ENCODE assay signal across 1 cellular context in the genomic region with DNA sequence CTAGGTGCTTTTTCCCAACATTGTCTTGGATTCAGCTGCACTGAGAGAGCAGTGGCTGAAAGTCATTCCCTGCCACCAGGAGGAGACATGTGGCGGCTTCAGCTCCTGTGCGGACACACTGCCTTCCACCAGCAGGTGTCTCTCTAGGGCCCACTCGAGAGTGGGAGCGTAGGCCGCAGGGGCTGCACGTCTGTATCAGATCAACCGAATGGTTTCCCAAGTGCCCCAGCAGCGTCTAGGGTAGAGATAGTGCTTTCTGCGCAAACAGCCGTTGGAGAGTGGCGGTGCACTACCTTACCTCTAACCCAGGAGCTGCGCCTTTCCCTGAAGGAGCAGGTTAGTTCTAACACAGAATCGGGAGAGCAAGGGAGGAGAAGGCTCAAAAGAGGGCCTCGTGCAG.
TF ChIP-seq lines count a peak whose summit lies in the region.

No MANE protein-coding gene starts in this region.

TF ChIP-seq in K562, 482 proteins besides CTCF, POLR2A, EP300 and RAD21 (continued from another document and continues in another):
- TF ChIP-seq, protein P1, sequence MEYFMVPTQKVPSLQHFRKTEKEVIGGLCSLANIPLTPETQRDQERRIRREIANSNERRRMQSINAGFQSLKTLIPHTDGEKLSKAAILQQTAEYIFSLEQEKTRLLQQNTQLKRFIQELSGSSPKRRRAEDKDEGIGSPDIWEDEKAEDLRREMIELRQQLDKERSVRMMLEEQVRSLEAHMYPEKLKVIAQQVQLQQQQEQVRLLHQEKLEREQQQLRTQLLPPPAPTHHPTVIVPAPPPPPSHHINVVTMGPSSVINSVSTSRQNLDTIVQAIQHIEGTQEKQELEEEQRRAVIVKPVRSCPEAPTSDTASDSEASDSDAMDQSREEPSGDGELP (CRISPR knock-in tag; IDR thresholded peaks at IDR 0.05; ENCODE audit: borderline replicate concordance) = peak; percentile 70; the same call in 1 of the 2 replicates
- TF ChIP-seq NRF1 (conservative IDR thresholded peaks at IDR 0.05 in 1 of 2, IDR thresholded peaks at IDR 0.05 in 1 of 2) (peak; percentile 39 to 59; a peak in 3 of 4 replicates), SMARCA4 (IDR thresholded peaks at IDR 0.05) (peak; percentile 37; the same call in 1 of the 2 replicates), ZNF253 (CRISPR knock-in tag; conservative IDR thresholded peaks at IDR 0.05) (no peak), HNRNPUL1 (IDR thresholded peaks at IDR 0.05; ENCODE audit: low read length) (no peak), ZNF785 (CRISPR knock-in tag; IDR thresholded peaks at IDR 0.05) (no peak), CBX1 (IDR thresholded peaks at IDR 0.05; ENCODE audit: low read depth) (peak; percentile 76; the same call in 1 of the 2 replicates), ATF1 (CRISPR knock-in tag; IDR thresholded peaks at IDR 0.05) (no peak), ATF1 (tag; IDR thresholded peaks at IDR 0.05) (peak; percentile 58), HMG20B (CRISPR knock-in tag; IDR thresholded peaks at IDR 0.05) (no peak), ZNF57 (CRISPR knock-in tag; IDR thresholded peaks at IDR 0.05) (no peak), EGR1 (conservative IDR thresholded peaks at IDR 0.05) (peak; percentile 59), FOXP1 (CRISPR knock-in tag; IDR thresholded peaks at IDR 0.05) (0 out of 2 replicates have a peak, but pooled peaks have one; percentile 44), NBN (IDR thresholded peaks at IDR 0.05; ENCODE audit: low read depth) (0 out of 2 replicates have a peak, but pooled peaks have one; percentile 68), TOE1 (IDR thresholded peaks at IDR 0.05; ENCODE audit: borderline replicate concordance) (no peak), TOE1 (CRISPR knock-in tag; IDR thresholded peaks at IDR 0.05; ENCODE audit: borderline replicate concordance, low read depth) (0 out of 2 replicates have a peak, but pooled peaks have one; percentile 31), NR2C2 (CRISPR knock-in tag; IDR thresholded peaks at IDR 0.05) (0 out of 2 replicates have a peak, but pooled peaks have one; percentile 58), NR2C2 (tag; IDR thresholded peaks at IDR 0.05) (no peak), ZNF282 (CRISPR knock-in tag; IDR thresholded peaks at IDR 0.05) (no peak), CBFA2T3 (IDR thresholded peaks at IDR 0.05) (peak; percentile 49; the same call in 1 of the 2 replicates), NCOA1 (IDR thresholded peaks at IDR 0.05; ENCODE audit: low read depth) (no peak), ATF7 (IDR thresholded peaks at IDR 0.05) (peak; percentile 32; the same call in 1 of the 2 replicates), SMC3 (conservative IDR thresholded peaks at IDR 0.05; ENCODE audit: insufficient read depth, low read depth, low read length) (peak; percentile 89), ZZZ3 (IDR thresholded peaks at IDR 0.05) (no peak), SMAD4 (CRISPR knock-in tag; conservative IDR thresholded peaks at IDR 0.05) (0 out of 2 replicates have a peak, but pooled peaks have one; percentile 41), GATA2 (CRISPR knock-in tag; IDR thresholded peaks at IDR 0.05) (peak; percentile 79), SMARCE1 (IDR thresholded peaks at IDR 0.05) (0 out of 2 replicates have a peak, but pooled peaks have one; percentile 11)
- TF ChIP-seq, protein P2, sequence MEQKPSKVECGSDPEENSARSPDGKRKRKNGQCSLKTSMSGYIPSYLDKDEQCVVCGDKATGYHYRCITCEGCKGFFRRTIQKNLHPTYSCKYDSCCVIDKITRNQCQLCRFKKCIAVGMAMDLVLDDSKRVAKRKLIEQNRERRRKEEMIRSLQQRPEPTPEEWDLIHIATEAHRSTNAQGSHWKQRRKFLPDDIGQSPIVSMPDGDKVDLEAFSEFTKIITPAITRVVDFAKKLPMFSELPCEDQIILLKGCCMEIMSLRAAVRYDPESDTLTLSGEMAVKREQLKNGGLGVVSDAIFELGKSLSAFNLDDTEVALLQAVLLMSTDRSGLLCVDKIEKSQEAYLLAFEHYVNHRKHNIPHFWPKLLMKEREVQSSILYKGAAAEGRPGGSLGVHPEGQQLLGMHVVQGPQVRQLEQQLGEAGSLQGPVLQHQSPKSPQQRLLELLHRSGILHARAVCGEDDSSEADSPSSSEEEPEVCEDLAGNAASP (IDR thresholded peaks at IDR 0.05) = no peak
- TF ChIP-seq, protein P3, sequence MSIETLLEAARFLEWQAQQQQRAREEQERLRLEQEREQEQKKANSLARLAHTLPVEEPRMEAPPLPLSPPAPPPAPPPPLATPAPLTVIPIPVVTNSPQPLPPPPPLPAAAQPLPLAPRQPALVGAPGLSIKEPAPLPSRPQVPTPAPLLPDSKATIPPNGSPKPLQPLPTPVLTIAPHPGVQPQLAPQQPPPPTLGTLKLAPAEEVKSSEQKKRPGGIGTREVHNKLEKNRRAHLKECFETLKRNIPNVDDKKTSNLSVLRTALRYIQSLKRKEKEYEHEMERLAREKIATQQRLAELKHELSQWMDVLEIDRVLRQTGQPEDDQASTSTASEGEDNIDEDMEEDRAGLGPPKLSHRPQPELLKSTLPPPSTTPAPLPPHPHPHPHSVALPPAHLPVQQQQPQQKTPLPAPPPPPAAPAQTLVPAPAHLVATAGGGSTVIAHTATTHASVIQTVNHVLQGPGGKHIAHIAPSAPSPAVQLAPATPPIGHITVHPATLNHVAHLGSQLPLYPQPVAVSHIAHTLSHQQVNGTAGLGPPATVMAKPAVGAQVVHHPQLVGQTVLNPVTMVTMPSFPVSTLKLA (conservative IDR thresholded peaks at IDR 0.05) = peak in 1 of 2 experiments; percentile 54; a peak in 2 of 4 replicates
- TF ChIP-seq, protein P4, sequence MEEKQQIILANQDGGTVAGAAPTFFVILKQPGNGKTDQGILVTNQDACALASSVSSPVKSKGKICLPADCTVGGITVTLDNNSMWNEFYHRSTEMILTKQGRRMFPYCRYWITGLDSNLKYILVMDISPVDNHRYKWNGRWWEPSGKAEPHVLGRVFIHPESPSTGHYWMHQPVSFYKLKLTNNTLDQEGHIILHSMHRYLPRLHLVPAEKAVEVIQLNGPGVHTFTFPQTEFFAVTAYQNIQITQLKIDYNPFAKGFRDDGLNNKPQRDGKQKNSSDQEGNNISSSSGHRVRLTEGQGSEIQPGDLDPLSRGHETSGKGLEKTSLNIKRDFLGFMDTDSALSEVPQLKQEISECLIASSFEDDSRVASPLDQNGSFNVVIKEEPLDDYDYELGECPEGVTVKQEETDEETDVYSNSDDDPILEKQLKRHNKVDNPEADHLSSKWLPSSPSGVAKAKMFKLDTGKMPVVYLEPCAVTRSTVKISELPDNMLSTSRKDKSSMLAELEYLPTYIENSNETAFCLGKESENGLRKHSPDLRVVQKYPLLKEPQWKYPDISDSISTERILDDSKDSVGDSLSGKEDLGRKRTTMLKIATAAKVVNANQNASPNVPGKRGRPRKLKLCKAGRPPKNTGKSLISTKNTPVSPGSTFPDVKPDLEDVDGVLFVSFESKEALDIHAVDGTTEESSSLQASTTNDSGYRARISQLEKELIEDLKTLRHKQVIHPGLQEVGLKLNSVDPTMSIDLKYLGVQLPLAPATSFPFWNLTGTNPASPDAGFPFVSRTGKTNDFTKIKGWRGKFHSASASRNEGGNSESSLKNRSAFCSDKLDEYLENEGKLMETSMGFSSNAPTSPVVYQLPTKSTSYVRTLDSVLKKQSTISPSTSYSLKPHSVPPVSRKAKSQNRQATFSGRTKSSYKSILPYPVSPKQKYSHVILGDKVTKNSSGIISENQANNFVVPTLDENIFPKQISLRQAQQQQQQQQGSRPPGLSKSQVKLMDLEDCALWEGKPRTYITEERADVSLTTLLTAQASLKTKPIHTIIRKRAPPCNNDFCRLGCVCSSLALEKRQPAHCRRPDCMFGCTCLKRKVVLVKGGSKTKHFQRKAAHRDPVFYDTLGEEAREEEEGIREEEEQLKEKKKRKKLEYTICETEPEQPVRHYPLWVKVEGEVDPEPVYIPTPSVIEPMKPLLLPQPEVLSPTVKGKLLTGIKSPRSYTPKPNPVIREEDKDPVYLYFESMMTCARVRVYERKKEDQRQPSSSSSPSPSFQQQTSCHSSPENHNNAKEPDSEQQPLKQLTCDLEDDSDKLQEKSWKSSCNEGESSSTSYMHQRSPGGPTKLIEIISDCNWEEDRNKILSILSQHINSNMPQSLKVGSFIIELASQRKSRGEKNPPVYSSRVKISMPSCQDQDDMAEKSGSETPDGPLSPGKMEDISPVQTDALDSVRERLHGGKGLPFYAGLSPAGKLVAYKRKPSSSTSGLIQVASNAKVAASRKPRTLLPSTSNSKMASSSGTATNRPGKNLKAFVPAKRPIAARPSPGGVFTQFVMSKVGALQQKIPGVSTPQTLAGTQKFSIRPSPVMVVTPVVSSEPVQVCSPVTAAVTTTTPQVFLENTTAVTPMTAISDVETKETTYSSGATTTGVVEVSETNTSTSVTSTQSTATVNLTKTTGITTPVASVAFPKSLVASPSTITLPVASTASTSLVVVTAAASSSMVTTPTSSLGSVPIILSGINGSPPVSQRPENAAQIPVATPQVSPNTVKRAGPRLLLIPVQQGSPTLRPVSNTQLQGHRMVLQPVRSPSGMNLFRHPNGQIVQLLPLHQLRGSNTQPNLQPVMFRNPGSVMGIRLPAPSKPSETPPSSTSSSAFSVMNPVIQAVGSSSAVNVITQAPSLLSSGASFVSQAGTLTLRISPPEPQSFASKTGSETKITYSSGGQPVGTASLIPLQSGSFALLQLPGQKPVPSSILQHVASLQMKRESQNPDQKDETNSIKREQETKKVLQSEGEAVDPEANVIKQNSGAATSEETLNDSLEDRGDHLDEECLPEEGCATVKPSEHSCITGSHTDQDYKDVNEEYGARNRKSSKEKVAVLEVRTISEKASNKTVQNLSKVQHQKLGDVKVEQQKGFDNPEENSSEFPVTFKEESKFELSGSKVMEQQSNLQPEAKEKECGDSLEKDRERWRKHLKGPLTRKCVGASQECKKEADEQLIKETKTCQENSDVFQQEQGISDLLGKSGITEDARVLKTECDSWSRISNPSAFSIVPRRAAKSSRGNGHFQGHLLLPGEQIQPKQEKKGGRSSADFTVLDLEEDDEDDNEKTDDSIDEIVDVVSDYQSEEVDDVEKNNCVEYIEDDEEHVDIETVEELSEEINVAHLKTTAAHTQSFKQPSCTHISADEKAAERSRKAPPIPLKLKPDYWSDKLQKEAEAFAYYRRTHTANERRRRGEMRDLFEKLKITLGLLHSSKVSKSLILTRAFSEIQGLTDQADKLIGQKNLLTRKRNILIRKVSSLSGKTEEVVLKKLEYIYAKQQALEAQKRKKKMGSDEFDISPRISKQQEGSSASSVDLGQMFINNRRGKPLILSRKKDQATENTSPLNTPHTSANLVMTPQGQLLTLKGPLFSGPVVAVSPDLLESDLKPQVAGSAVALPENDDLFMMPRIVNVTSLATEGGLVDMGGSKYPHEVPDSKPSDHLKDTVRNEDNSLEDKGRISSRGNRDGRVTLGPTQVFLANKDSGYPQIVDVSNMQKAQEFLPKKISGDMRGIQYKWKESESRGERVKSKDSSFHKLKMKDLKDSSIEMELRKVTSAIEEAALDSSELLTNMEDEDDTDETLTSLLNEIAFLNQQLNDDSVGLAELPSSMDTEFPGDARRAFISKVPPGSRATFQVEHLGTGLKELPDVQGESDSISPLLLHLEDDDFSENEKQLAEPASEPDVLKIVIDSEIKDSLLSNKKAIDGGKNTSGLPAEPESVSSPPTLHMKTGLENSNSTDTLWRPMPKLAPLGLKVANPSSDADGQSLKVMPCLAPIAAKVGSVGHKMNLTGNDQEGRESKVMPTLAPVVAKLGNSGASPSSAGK (IDR thresholded peaks at IDR 0.05) = peak; percentile 70
- TF ChIP-seq, protein P5, sequence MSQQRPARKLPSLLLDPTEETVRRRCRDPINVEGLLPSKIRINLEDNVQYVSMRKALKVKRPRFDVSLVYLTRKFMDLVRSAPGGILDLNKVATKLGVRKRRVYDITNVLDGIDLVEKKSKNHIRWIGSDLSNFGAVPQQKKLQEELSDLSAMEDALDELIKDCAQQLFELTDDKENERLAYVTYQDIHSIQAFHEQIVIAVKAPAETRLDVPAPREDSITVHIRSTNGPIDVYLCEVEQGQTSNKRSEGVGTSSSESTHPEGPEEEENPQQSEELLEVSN (IDR thresholded peaks at IDR 0.05; ENCODE audit: borderline replicate concordance in 1 of 2, extremely low read depth in 1 of 2, insufficient read depth in 1 of 2, insufficient read length in 1 of 2, low read depth in 1 of 2, low read length in 1 of 2, poor library complexity in 1 of 2, severe bottlenecking in 1 of 2) = peak in 1 of 2 experiments; percentile 33
- TF ChIP-seq, protein P6, sequence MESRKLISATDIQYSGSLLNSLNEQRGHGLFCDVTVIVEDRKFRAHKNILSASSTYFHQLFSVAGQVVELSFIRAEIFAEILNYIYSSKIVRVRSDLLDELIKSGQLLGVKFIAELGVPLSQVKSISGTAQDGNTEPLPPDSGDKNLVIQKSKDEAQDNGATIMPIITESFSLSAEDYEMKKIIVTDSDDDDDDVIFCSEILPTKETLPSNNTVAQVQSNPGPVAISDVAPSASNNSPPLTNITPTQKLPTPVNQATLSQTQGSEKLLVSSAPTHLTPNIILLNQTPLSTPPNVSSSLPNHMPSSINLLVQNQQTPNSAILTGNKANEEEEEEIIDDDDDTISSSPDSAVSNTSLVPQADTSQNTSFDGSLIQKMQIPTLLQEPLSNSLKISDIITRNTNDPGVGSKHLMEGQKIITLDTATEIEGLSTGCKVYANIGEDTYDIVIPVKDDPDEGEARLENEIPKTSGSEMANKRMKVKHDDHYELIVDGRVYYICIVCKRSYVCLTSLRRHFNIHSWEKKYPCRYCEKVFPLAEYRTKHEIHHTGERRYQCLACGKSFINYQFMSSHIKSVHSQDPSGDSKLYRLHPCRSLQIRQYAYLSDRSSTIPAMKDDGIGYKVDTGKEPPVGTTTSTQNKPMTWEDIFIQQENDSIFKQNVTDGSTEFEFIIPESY (CRISPR knock-in tag; IDR thresholded peaks at IDR 0.05) = peak; percentile 100
- TF ChIP-seq, protein P7, sequence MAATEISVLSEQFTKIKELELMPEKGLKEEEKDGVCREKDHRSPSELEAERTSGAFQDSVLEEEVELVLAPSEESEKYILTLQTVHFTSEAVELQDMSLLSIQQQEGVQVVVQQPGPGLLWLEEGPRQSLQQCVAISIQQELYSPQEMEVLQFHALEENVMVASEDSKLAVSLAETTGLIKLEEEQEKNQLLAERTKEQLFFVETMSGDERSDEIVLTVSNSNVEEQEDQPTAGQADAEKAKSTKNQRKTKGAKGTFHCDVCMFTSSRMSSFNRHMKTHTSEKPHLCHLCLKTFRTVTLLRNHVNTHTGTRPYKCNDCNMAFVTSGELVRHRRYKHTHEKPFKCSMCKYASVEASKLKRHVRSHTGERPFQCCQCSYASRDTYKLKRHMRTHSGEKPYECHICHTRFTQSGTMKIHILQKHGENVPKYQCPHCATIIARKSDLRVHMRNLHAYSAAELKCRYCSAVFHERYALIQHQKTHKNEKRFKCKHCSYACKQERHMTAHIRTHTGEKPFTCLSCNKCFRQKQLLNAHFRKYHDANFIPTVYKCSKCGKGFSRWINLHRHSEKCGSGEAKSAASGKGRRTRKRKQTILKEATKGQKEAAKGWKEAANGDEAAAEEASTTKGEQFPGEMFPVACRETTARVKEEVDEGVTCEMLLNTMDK (IDR thresholded peaks at IDR 0.05; ENCODE audit: borderline replicate concordance, insufficient read depth, low read depth, low read length, poor library complexity, severe bottlenecking) = peak; percentile 72
- TF ChIP-seq, protein P8, sequence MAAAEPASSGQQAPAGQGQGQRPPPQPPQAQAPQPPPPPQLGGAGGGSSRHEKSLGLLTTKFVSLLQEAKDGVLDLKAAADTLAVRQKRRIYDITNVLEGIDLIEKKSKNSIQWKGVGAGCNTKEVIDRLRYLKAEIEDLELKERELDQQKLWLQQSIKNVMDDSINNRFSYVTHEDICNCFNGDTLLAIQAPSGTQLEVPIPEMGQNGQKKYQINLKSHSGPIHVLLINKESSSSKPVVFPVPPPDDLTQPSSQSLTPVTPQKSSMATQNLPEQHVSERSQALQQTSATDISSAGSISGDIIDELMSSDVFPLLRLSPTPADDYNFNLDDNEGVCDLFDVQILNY (CRISPR knock-in tag; IDR thresholded peaks at IDR 0.05) = 0 out of 2 replicates have a peak, but pooled peaks have one; percentile 70
- TF ChIP-seq, protein P9, sequence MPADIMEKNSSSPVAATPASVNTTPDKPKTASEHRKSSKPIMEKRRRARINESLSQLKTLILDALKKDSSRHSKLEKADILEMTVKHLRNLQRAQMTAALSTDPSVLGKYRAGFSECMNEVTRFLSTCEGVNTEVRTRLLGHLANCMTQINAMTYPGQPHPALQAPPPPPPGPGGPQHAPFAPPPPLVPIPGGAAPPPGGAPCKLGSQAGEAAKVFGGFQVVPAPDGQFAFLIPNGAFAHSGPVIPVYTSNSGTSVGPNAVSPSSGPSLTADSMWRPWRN (IDR thresholded peaks at IDR 0.05; ENCODE audit: low read depth) = no peak
